22 cellular contexts compared by ENCODE assay signal in genomic region chr20:5590899-5591298, GRCh38. TPM values are rescaled to one million over a fixed set of nuclear protein-coding genes. Genes with fewer than 3 reads are reported as not detected.
DNase-seq lines count a peak whose midpoint lies in the region; ATAC-seq, FAIRE-seq and TF ChIP-seq lines count a peak whose summit lies in the region.
"Had no signal": no experiment of that assay in that cellular context is flagged by ENCODE, and none has a peak within 500 bp of the region (broad histone marks: within the 10 kb centered on the region; RNA-seq: fewer than 3 reads in every experiment).

No MANE protein-coding gene starts in this region.

- peaks cover 12% of the 10 kb centered on the region for H3K36me3 ChIP-seq in CD4-positive, alpha-beta memory T cell (ENCODE audit: insufficient read depth, low read length)
- H3K36me3 ChIP-seq in GM12878 (ENCODE audit: control insufficient read depth in 2 of 2, insufficient read depth in 2 of 2, low read length in 1 of 2) = peaks cover 2 to 27% of the 10 kb centered on the region in 2 experiments
- peaks cover 61% of the 10 kb centered on the region for H3K36me3 ChIP-seq in upper lobe of right lung
- peaks cover 0 to 9% of the 10 kb centered on the region in 2 donors for H3K36me3 ChIP-seq in vagina

- H3K36me3 Mint-ChIP-seq in activated CD4-positive, alpha-beta T cell treated with anti-CD3 and anti-CD28 coated beads, Interleukin-2, amount 10 ng/mL, durations not matched to agents 24 days and 14 days (ENCODE audit: low read depth) = peaks cover 43% of the 10 kb centered on the region
- peaks cover 25 to 51% of the 10 kb centered on the region in 2 donors for H3K36me3 Mint-ChIP-seq in CD4-positive, alpha-beta memory T cell
- peaks cover 47% of the 10 kb centered on the region for H3K36me3 Mint-ChIP-seq in activated CD4-positive, alpha-beta memory T cell treated with anti-CD3 and anti-CD28 coated beads for 36 hours

- no peak overlapping the region for H3K4me3 ChIP-seq in CD4-positive, alpha-beta memory T cell (ENCODE audit: low read length in 2 of 2)
- H3K4me3 ChIP-seq in GM12878 (0 out of 2 replicates have a peak overlapping the region, but pooled peaks have one; percentile 4), upper lobe of right lung (no peak overlapping the region), vagina (no peak overlapping the region)
- H3K4me3 ChIP-seq: coronary artery, HAP-1, tibial artery had no signal

- RAD21 ChIA-PET in GM12878 (lab: Charles Lee; ENCODE audit: unreplicated experiment) = interaction anchor here (0.6 to 5.9 kb wide), 7 partner anchors 21 to 197 kb away, joined by 3 to 95 read pairs (median 7); no protein-coding TSS in a partner anchor

- H3K9ac ChIP-seq in GM12878 (ENCODE audit: control insufficient read depth, insufficient read depth, low read length) = no peak overlapping the region

- no peak for FAIRE-seq in GM12878 (lab: Jason Lieb, UNC)
- FAIRE-seq: keratinocyte had no signal

- H3K4me1 Mint-ChIP-seq in activated CD4-positive, alpha-beta T cell treated with anti-CD3 and anti-CD28 coated beads, Interleukin-2, amount 10 ng/mL, durations not matched to agents 24 days and 14 days = peaks cover 54% of the 10 kb centered on the region
- peaks cover 32 to 70% (median 34%) of the 10 kb centered on the region in 4 donors for H3K4me1 Mint-ChIP-seq in CD4-positive, alpha-beta memory T cell
- H3K4me1 Mint-ChIP-seq in activated CD4-positive, alpha-beta memory T cell treated with anti-CD3 and anti-CD28 coated beads for 36 hours (ENCODE audit: low read depth) = peaks cover 78% of the 10 kb centered on the region

- TF ChIP-seq POLR2A in GM12878 (IDR thresholded peaks at IDR 0.05; ENCODE audit: low read depth, low read length) (no peak), vagina (IDR thresholded peaks at IDR 0.05) (no peak)

- TF ChIP-seq EP300 in GM12878 (IDR thresholded peaks at IDR 0.05; ENCODE audit: borderline replicate concordance in 1 of 2, control insufficient read depth in 1 of 2, low read depth in 2 of 2, low read length in 2 of 2) = no peak

- in situ Hi-C loops in GM12878 (cut with MboI) = no loop called here

- no peak for DNase-seq in activated CD4-positive, alpha-beta T cell treated with anti-CD3 and anti-CD28 coated beads, Interleukin-2, amount 10 ng/mL, durations not matched to agents 24 days and 14 days
- no peak for DNase-seq in activated CD4-positive, alpha-beta T cell treated with anti-CD3 and anti-CD28 coated beads, Interleukin-2, amount 50 U/mL, for 48 hours
- no peak for DNase-seq in CD4-positive, alpha-beta memory T cell
- DNase-seq in activated CD4-positive, alpha-beta memory T cell treated with anti-CD3 and anti-CD28 coated beads for 36 hours = no peak
- DNase-seq in GM12878 (ENCODE audit: low read depth, low spot score) = no peak
- DNase-seq in upper lobe of right lung = no peak
- DNase-seq in NK-92 treated with Interleukin-12 subunit alpha and Interleukin-12 subunit beta, amount 100 ng/mL, for 24 hours (lab: John Stamatoyannopoulos, UW) = no peak
- DNase-seq in vagina (ENCODE audit: extremely low spot score in 2 of 2) = no peak
- DNase-seq: activated gamma-delta T cell; aorta; DMS153; effector memory CD4-positive, alpha-beta T cell; NCI-H1105; NCI-H2029; NCI-H524 treated with DMSO at 0.1 percent for 48 hours; SHP77 treated with DMSO at 0.1 percent for 48 hours; tibial artery had no signal

- peak overlapping the region; percentile 25 for H3K27ac ChIP-seq in CD4-positive, alpha-beta memory T cell (ENCODE audit: low read depth, low read length)
- H3K27ac ChIP-seq in GM12878 (ENCODE audit: control insufficient read depth, insufficient read depth) (peak overlapping the region; percentile 96), upper lobe of right lung (no peak overlapping the region), vagina (no peak overlapping the region)
- H3K27ac ChIP-seq: coronary artery, tibial artery had no signal

- H3K27me3 ChIP-seq in CD4-positive, alpha-beta memory T cell (ENCODE audit: insufficient read depth, low read length) = no peaks in the 10 kb centered on the region
- no peaks in the 10 kb centered on the region for H3K27me3 ChIP-seq in GM12878 (replicated peaks in 1 of 2; ENCODE audit: control insufficient read depth in 2 of 2, insufficient read depth in 2 of 2, low read length in 1 of 2)
- H3K27me3 ChIP-seq in upper lobe of right lung = no peaks in the 10 kb centered on the region
- no peaks in the 10 kb centered on the region for H3K27me3 ChIP-seq in vagina
- H3K27me3 ChIP-seq: tibial artery had no signal

- intact Hi-C loops in activated CD4-positive, alpha-beta T cell treated with anti-CD3 and anti-CD28 coated beads, Interleukin-2, amount 10 ng/mL, durations not matched to agents 24 days and 14 days (cut with micrococcal nuclease) = loop anchor here (5.0 kb wide), 1 partner anchor 161 kb away; the partner anchor contains the start of gene SHLD1
- intact Hi-C loops in CD4-positive, alpha-beta memory T cell (cut with micrococcal nuclease) = no loop called here
- intact Hi-C loops in activated CD4-positive, alpha-beta memory T cell treated with anti-CD3 and anti-CD28 coated beads for 36 hours (cut with micrococcal nuclease) = loop anchor here (5.0 to 10.0 kb wide), 4 partner anchors 56 to 466 kb away; partner anchors contain the start of gene CDS2
- intact Hi-C loops in GM12878 (cut with micrococcal nuclease; ENCODE audit: unreplicated experiment) = no loop called here
- intact Hi-C loops in upper lobe of right lung (cut with DNase I) = no loop called here
- intact Hi-C loops in vagina (cut with DNase I) = no loop called here

- H3K27ac Mint-ChIP-seq in activated CD4-positive, alpha-beta T cell treated with anti-CD3 and anti-CD28 coated beads, Interleukin-2, amount 10 ng/mL, durations not matched to agents 24 days and 14 days = peak overlapping the region; percentile 51
- H3K27ac Mint-ChIP-seq in CD4-positive, alpha-beta memory T cell = peak overlapping the region in 5 of 7 donors; percentile 8 to 95 (median 76)
- H3K27ac Mint-ChIP-seq in activated CD4-positive, alpha-beta memory T cell treated with anti-CD3 and anti-CD28 coated beads for 36 hours = peak overlapping the region; percentile 78
- H3K27ac Mint-ChIP-seq: nephron had no signal

- POLR2A ChIA-PET in CD4-positive, alpha-beta memory T cell (lab: Charles Lee; ENCODE audit: partially characterized antibody) = interaction anchor here (0.6 to 1.9 kb wide), 2 partner anchors 14 to 204 kb away, joined by 3 to 5 read pairs; no protein-coding TSS in a partner anchor
- POLR2A ChIA-PET in activated CD4-positive, alpha-beta memory T cell treated with anti-CD3 and anti-CD28 coated beads for 36 hours (lab: Charles Lee) = interaction anchor here (2.1 kb wide), 1 partner anchor 14 kb away, joined by 4 read pairs; no protein-coding TSS in a partner anchor
- POLR2A ChIA-PET in GM12878 (lab: Charles Lee) = interaction anchor here (0.6 to 2.3 kb wide), 6 partner anchors 21 to 193 kb away, joined by 3 to 22 read pairs (median 4); no protein-coding TSS in a partner anchor

- no peak for ATAC-seq in GM12878
- no peak for ATAC-seq in upper lobe of right lung
- ATAC-seq: Panc1 had no signal

- TF ChIP-seq CTCF in GM12878 (IDR thresholded peaks at IDR 0.05 in 2 of 3, conservative IDR thresholded peaks at IDR 0.05 in 1 of 3; ENCODE audit: control insufficient read depth in 2 of 3, extremely low read depth in 1 of 3, insufficient read depth in 1 of 3, low read depth in 3 of 3, low read length in 3 of 3) (no peak), upper lobe of right lung (IDR thresholded peaks at IDR 0.05) (no peak), vagina (IDR thresholded peaks at IDR 0.05) (no peak)

- SMC1A ChIA-PET in GM12878 (lab: Charles Lee; ENCODE audit: uncharacterized antibody, unreplicated experiment) = interaction anchor here (0.9 to 5.4 kb wide), 8 partner anchors 9 to 197 kb away, joined by 3 to 38 read pairs (median 5); no protein-coding TSS in a partner anchor

- TF ChIP-seq RAD21 in GM12878 (IDR thresholded peaks at IDR 0.05; ENCODE audit: insufficient read depth, low read depth, low read length) = no peak

- no peaks in the 10 kb centered on the region for H3K9me3 ChIP-seq in CD4-positive, alpha-beta memory T cell (ENCODE audit: control insufficient read depth in 1 of 2, low read length in 2 of 2)
- no peaks in the 10 kb centered on the region for H3K9me3 ChIP-seq in GM12878 (replicated peaks; ENCODE audit: control insufficient read depth, insufficient read depth, low read length)
- H3K9me3 ChIP-seq in upper lobe of right lung = no peaks in the 10 kb centered on the region
- H3K9me3 ChIP-seq in vagina = no peaks in the 10 kb centered on the region
- H3K9me3 ChIP-seq: HAP-1, tibial artery had no signal

- H3K4me3 Mint-ChIP-seq in activated CD4-positive, alpha-beta T cell treated with anti-CD3 and anti-CD28 coated beads, Interleukin-2, amount 10 ng/mL, durations not matched to agents 24 days and 14 days = peak overlapping the region; percentile 21
- H3K4me3 Mint-ChIP-seq in CD4-positive, alpha-beta memory T cell = peak overlapping the region in 2 of 8 donors; percentile 21 to 35
- H3K4me3 Mint-ChIP-seq in activated CD4-positive, alpha-beta memory T cell treated with anti-CD3 and anti-CD28 coated beads for 36 hours = no peak overlapping the region
- H3K4me3 Mint-ChIP-seq: nephron had no signal

- H3K9me3 Mint-ChIP-seq in activated CD4-positive, alpha-beta T cell treated with anti-CD3 and anti-CD28 coated beads, Interleukin-2, amount 10 ng/mL, durations not matched to agents 24 days and 14 days = no peaks in the 10 kb centered on the region
- H3K9me3 Mint-ChIP-seq in CD4-positive, alpha-beta memory T cell = no peaks in the 10 kb centered on the region
- H3K9me3 Mint-ChIP-seq in activated CD4-positive, alpha-beta memory T cell treated with anti-CD3 and anti-CD28 coated beads for 36 hours = no peaks in the 10 kb centered on the region
- H3K9me3 Mint-ChIP-seq: nephron had no signal

- H3K4me1 ChIP-seq in CD4-positive, alpha-beta memory T cell (ENCODE audit: insufficient read depth, low read length) = peaks cover 70% of the 10 kb centered on the region
- peaks cover 78% of the 10 kb centered on the region for H3K4me1 ChIP-seq in GM12878 (ENCODE audit: control insufficient read depth, insufficient read depth, low read length)
- peaks cover 20% of the 10 kb centered on the region for H3K4me1 ChIP-seq in upper lobe of right lung
- no peaks in the 10 kb centered on the region for H3K4me1 ChIP-seq in vagina
- H3K4me1 ChIP-seq: tibial artery had no signal

- H2AFZ ChIP-seq in GM12878 (ENCODE audit: control insufficient read depth, low read depth, low read length) = no peak overlapping the region

- H3K27me3 Mint-ChIP-seq in activated CD4-positive, alpha-beta T cell treated with anti-CD3 and anti-CD28 coated beads, Interleukin-2, amount 10 ng/mL, durations not matched to agents 24 days and 14 days = no peaks in the 10 kb centered on the region
- no peaks in the 10 kb centered on the region for H3K27me3 Mint-ChIP-seq in CD4-positive, alpha-beta memory T cell
- no peaks in the 10 kb centered on the region for H3K27me3 Mint-ChIP-seq in activated CD4-positive, alpha-beta memory T cell treated with anti-CD3 and anti-CD28 coated beads for 36 hours

- WGBS in GM12878 (ENCODE audit: insufficient coverage, insufficient replicate concordance, low lambda C conversion rate, missing lambda C conversion rate) = 0% methylated on average over 2 of the region's 2 CpGs

- H3K79me2 ChIP-seq in GM12878 (ENCODE audit: control insufficient read depth, insufficient read depth, low read length) = peaks cover 93% of the 10 kb centered on the region

- no TSS peak for BruUV-seq in GM12878 (replicated peaks; lab: Mats Ljungman, UMichigan)

- CTCF ChIA-PET in CD4-positive, alpha-beta memory T cell (lab: Charles Lee; ENCODE audit: partially characterized antibody) = interaction anchor here (1.4 to 1.6 kb wide), 2 partner anchors 9 to 20 kb away, joined by 3 to 4 read pairs; no protein-coding TSS in a partner anchor
- CTCF ChIA-PET in activated CD4-positive, alpha-beta memory T cell treated with anti-CD3 and anti-CD28 coated beads for 36 hours (lab: Charles Lee) = interaction anchor here (0.9 to 2.3 kb wide), 3 partner anchors 22 to 197 kb away, joined by 3 to 13 read pairs (median 4); no protein-coding TSS in a partner anchor
- CTCF ChIA-PET in GM12878 (lab: Yijun Ruan, JAX) = interaction anchor here (0.8 to 3.9 kb wide), 9 partner anchors 10 to 197 kb away, joined by 3 to 27 read pairs (median 5); no protein-coding TSS in a partner anchor

- no peaks in the 10 kb centered on the region for H4K20me1 ChIP-seq in GM12878 (ENCODE audit: control insufficient read depth, insufficient read depth)

- H3K4me2 ChIP-seq in GM12878 (ENCODE audit: control insufficient read depth, insufficient read depth) = peak overlapping the region; percentile 81

RNA-seq across cellular contexts. Expression of gene GPCPD1, which starts 19.9 kb away (rescaled TPM):
- total RNA-seq in activated CD4-positive, alpha-beta T cell treated with anti-CD3 and anti-CD28 coated beads, Interleukin-2, amount 10 ng/mL, durations not matched to agents 24 days and 14 days = 34.8 and 37.7 TPM in 2 replicates
- total RNA-seq in CD4-positive, alpha-beta memory T cell = 10 to 100 TPM; 67.5 to 71.1 TPM
- 10 to 100 TPM; 25.3 to 31.0 TPM for polyA plus RNA-seq in CD4-positive, alpha-beta memory T cell
- total RNA-seq in activated CD4-positive, alpha-beta memory T cell treated with anti-CD3 and anti-CD28 coated beads for 36 hours = 10 to 100 TPM; 31.1 to 34.9 TPM
- 327 and 357 TPM in 2 replicates for total RNA-seq in GM12878 (2013; cell fraction: nucleolus; rRNA removed)
- 35.2 and 42.1 TPM in 2 replicates for total RNA-seq in GM12878 (2014; rRNA removed)
- 46.3 and 49.8 TPM in 2 replicates for total RNA-seq in GM12878 (2014; rRNA removed; fragmentation: Illumina TruSeq; extraction: Trizol)
- 55.0 and 59.4 TPM in 2 replicates for total RNA-seq in GM12878 (2021)
- 38.8 TPM for polyA plus RNA-seq in GM12878 (2011; ENCODE audit: low read depth)
- polyA plus RNA-seq in GM12878 (2011; rRNA removed) = 87.4 and 116 TPM in 2 replicates
- polyA plus RNA-seq in GM12878 (2011; cell fraction: cytosol; rRNA removed) = 26.8 and 34.0 TPM in 2 replicates
- polyA plus RNA-seq in GM12878 (2011; cell fraction: nucleus; rRNA removed) = 94.3 and 132 TPM in 2 replicates
- polyA plus RNA-seq in GM12878 (2012) = 48.8 and 69.8 TPM in 2 replicates
- polyA plus RNA-seq in GM12878 (2014; fragmentation: Illumina TruSeq; extraction: Trizol) = 38.2 and 55.0 TPM in 2 replicates
- 10 to 100 TPM; 14.5 to 14.6 TPM for polyA plus RNA-seq in GM12878 (2014; fragmentation: Nextera tagmentation; extraction: Ambion mirVana)
- 29.2 and 34.3 TPM in 2 replicates for polyA plus RNA-seq in GM12878 (2014; rRNA removed)
- polyA plus RNA-seq in GM12878 (2016; fragmentation: Nextera tagmentation; extraction: Ambion mirVana) = 10 to 100 TPM; 46.2 to 49.2 TPM
- polyA minus RNA-seq in GM12878 (2011; rRNA and poly(A)+ RNA removed) = 45.8 and 63.5 TPM in 2 replicates
- 13.2 and 23.1 TPM in 2 replicates for polyA minus RNA-seq in GM12878 (2011; cell fraction: cytosol; rRNA and poly(A)+ RNA removed)
- polyA minus RNA-seq in GM12878 (2011; cell fraction: nucleus; rRNA and poly(A)+ RNA removed) = 42.9 and 56.6 TPM in 2 replicates
- total RNA-seq in upper lobe of right lung = 104 TPM
- 14.7 TPM for total RNA-seq in vagina

Comparison
In these comparisons a context has a peak if more than half of its experiments do, and no peak if none do; other contexts are left out.
1. H3K27ac ChIP-seq: peak in CD4-positive, alpha-beta memory T cell (single experiment) and GM12878 (single experiment); none in upper lobe of right lung (single experiment) and vagina (single experiment).
2. intact Hi-C loops: an anchor here in activated CD4-positive, alpha-beta T cell treated with anti-CD3 and anti-CD28 coated beads, Interleukin-2, amount 10 ng/mL, durations not matched to agents 24 days and 14 days (5.0 kb wide) and activated CD4-positive, alpha-beta memory T cell treated with anti-CD3 and anti-CD28 coated beads for 36 hours (5.0 to 10.0 kb wide); none called in CD4-positive, alpha-beta memory T cell, GM12878, upper lobe of right lung and vagina.
3. Peak in every context shown above with its lines, with median percentiles within 50 percentile points of each other: H3K27ac Mint-ChIP-seq.